Comparison of ENCODE assay signal across 7 cellular contexts in the genomic region with DNA sequence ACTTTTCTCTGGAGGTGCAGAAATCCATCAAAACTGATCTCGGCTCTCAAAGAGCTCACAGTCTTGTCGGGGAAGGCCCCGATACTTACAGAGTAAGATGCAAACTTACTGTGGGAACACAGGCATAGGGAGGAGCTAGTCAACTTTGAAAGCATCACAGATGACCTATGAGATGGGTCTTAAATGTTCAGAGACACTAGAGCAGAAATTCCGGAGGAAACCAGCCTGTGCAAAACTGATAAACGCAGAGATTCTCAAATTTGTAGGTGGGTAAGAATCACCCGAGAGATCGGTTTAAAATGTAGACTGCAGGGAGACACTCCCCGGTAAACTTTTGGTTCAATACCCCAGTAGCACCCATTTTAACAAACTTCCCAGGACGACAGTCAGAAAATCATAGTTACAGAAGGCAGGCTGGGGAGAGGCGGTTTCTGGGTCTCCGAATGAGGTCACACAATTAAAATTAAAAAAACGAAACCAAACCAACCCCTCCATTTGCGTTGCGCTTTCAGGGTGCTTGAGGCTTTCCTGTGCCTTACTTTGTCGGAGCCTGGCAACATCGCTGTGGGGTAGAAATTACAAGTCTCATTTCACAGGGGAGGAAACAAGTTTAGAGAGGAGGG. TPM values are rescaled to one million over a fixed set of nuclear protein-coding genes. Genes with fewer than 3 reads are reported as not detected.
DNase-seq lines count a peak whose midpoint lies in the region; ATAC-seq and TF ChIP-seq lines count a peak whose summit lies in the region.

No MANE protein-coding gene starts in this region.

- TF ChIP-seq CTCF in nephron (IDR thresholded peaks at IDR 0.05; ENCODE audit: unreplicated experiment in 3 of 3) (no peak), vagina (IDR thresholded peaks at IDR 0.05) (no peak)

- intact Hi-C loops in vagina (cut with DNase I), result loop anchor here (10.0 kb wide), 1 partner anchor 69 kb away; a partner anchor contains a TSS

- H3K27ac ChIP-seq in vagina, result peak overlapping the region; percentile 90

- peak; percentile 42 for DNase-seq in GM04504 (ENCODE audit: low read depth)
- peak; percentile 33 for DNase-seq in HuH-7.5 (ENCODE audit: low spot score)
- DNase-seq in erythroblast (lab: John Stamatoyannopoulos, UW), result peak; percentile 81 to 84
- DNase-seq in vagina (ENCODE audit: extremely low spot score in 2 of 2), result no peak

- no peaks in the 10 kb centered on the region for H3K9me3 Mint-ChIP-seq in nephron

- H3K9me3 ChIP-seq in vagina, result no peaks in the 10 kb centered on the region

- ATAC-seq in GM21515 (IDR thresholded peaks at IDR 0.05; ENCODE audit: unreplicated experiment), result peak; percentile 21
- peak; percentile 15 to 21 for ATAC-seq in activated CD4-positive, CD25-positive, alpha-beta regulatory T cell treated with anti-CD3 and anti-CD28 coated beads, Interleukin-2, amount 50 U/mL, for 24 hours

- peak overlapping the region; percentile 99 to 100 (median 99) for H3K27ac Mint-ChIP-seq in nephron

- peaks cover 0 to 4% of the 10 kb centered on the region in 2 donors for H3K36me3 ChIP-seq in vagina

- peak overlapping the region; percentile 47 to 95 for H3K4me3 ChIP-seq in vagina

- H3K4me1 ChIP-seq in vagina, result peaks cover 45% of the 10 kb centered on the region

- H3K27me3 ChIP-seq in vagina, result no peaks in the 10 kb centered on the region

- no peaks in the 10 kb centered on the region for H3K27me3 Mint-ChIP-seq in nephron (ENCODE audit: low read depth)

- TF ChIP-seq POLR2A in erythroblast (IDR thresholded peaks at IDR 0.05; ENCODE audit: low read length), result no peak
- TF ChIP-seq POLR2A in vagina (IDR thresholded peaks at IDR 0.05), result no peak

- peak overlapping the region; percentile 94 to 98 (median 96) for H3K4me3 Mint-ChIP-seq in nephron

- peaks cover 21% of the 10 kb centered on the region for H3K36me3 Mint-ChIP-seq in nephron (ENCODE audit: low read depth)

- H3K4me1 Mint-ChIP-seq in nephron, result peaks cover 29% of the 10 kb centered on the region

RNA-seq across cellular contexts. Expression of a gene that starts 0.8 kb away (rescaled TPM):
- 57.7 TPM for total RNA-seq in vagina

Comparison
In these comparisons a context has a peak if more than half of its experiments do, and no peak if none do; other contexts are left out.
1. DNase-seq: peak in GM04504 (single experiment), HuH-7.5 (single experiment) and erythroblast (2 of 2); none in vagina (0 of 2).